Comparison of ENCODE assay signal across 10 cellular contexts in genomic region chr5:1009359-1010180, GRCh38. TPM values are rescaled to one million over a fixed set of nuclear protein-coding genes. Genes with fewer than 3 reads are reported as not detected.
DNase-seq lines count a peak whose midpoint lies in the region; ATAC-seq lines count a peak whose summit lies in the region.
"Had no signal": no experiment of that assay in that cellular context is flagged by ENCODE, and none has a peak within 500 bp of the region (broad histone marks: within the 10 kb centered on the region; RNA-seq: fewer than 3 reads in every experiment).

No MANE protein-coding gene starts in this region.

- peaks cover 8% of the 10 kb centered on the region for H3K36me3 Mint-ChIP-seq in activated T-helper 2 cell treated with anti-CD3 and anti-CD28 coated beads, Interferon-gamma antibody, Interleukin-2, Interleukin-4, amounts not matched to agents 10 μg/mL and 5 μg/mL and 100 μg/mL, durations not matched to agents 14 hours and 24 hours and 36 hours (ENCODE audit: low read depth)
- no peaks in the 10 kb centered on the region for H3K36me3 Mint-ChIP-seq in immature natural killer cell

- peak; percentile 25 for DNase-seq in activated CD4-positive, CD25-positive, alpha-beta regulatory T cell treated with anti-CD3 and anti-CD28 coated beads, Interleukin-2, amount 50 U/mL, for 72 hours
- DNase-seq in activated T-helper 2 cell treated with anti-CD3 and anti-CD28 coated beads, Interferon-gamma antibody, Interleukin-2, Interleukin-4, amounts not matched to agents 10 μg/mL and 5 μg/mL and 100 μg/mL, durations not matched to agents 14 hours and 24 hours and 36 hours (ENCODE audit: low spot score) = no peak
- DNase-seq in immature natural killer cell = no peak
- peak in 1 of 2 donors; percentile 13 for DNase-seq in stimulated activated naive CD8-positive, alpha-beta T cell treated with anti-CD3 and anti-CD28 coated beads, Interleukin-15, amount 100 ng/mL, for 72 hours
- DNase-seq: retina had no signal

- H3K27ac Mint-ChIP-seq in activated T-helper 2 cell treated with anti-CD3 and anti-CD28 coated beads, Interferon-gamma antibody, Interleukin-2, Interleukin-4, amounts not matched to agents 10 μg/mL and 5 μg/mL and 100 μg/mL, durations not matched to agents 14 hours and 24 hours and 36 hours = no peak overlapping the region
- H3K27ac Mint-ChIP-seq in immature natural killer cell = no peak overlapping the region
- H3K27ac Mint-ChIP-seq in stimulated activated naive CD8-positive, alpha-beta T cell treated with anti-CD3 and anti-CD28 coated beads, Interleukin-15, amount 100 ng/mL, for 72 hours = no peak overlapping the region
- H3K27ac Mint-ChIP-seq: dendritic cell treated with granulocyte-macrophage colony-stimulating factor and Interleukin-4, amounts not matched to agents 40 ng/mL and 50 ng/mL, for 4 days had no signal

- peaks cover 27% of the 10 kb centered on the region for H3K4me1 Mint-ChIP-seq in activated T-helper 2 cell treated with anti-CD3 and anti-CD28 coated beads, Interferon-gamma antibody, Interleukin-2, Interleukin-4, amounts not matched to agents 10 μg/mL and 5 μg/mL and 100 μg/mL, durations not matched to agents 14 hours and 24 hours and 36 hours (ENCODE audit: low read depth)
- peaks cover 0 to 8% of the 10 kb centered on the region in 2 donors for H3K4me1 Mint-ChIP-seq in immature natural killer cell
- H3K4me1 Mint-ChIP-seq in stimulated activated naive CD8-positive, alpha-beta T cell treated with anti-CD3 and anti-CD28 coated beads, Interleukin-15, amount 100 ng/mL, for 72 hours = peaks cover 44% of the 10 kb centered on the region

- peak overlapping the region; percentile 69 for H3K4me3 Mint-ChIP-seq in activated T-helper 2 cell treated with anti-CD3 and anti-CD28 coated beads, Interferon-gamma antibody, Interleukin-2, Interleukin-4, amounts not matched to agents 10 μg/mL and 5 μg/mL and 100 μg/mL, durations not matched to agents 14 hours and 24 hours and 36 hours (ENCODE audit: low read depth)
- peak overlapping the region in 4 of 5 donors; percentile 18 to 71 (median 35) for H3K4me3 Mint-ChIP-seq in immature natural killer cell
- peak overlapping the region; percentile 62 to 66 for H3K4me3 Mint-ChIP-seq in stimulated activated naive CD8-positive, alpha-beta T cell treated with anti-CD3 and anti-CD28 coated beads, Interleukin-15, amount 100 ng/mL, for 72 hours
- H3K4me3 Mint-ChIP-seq: dendritic cell treated with granulocyte-macrophage colony-stimulating factor and Interleukin-4, amounts not matched to agents 40 ng/mL and 50 ng/mL, for 4 days had no signal

- peaks cover 13% of the 10 kb centered on the region for H3K27me3 Mint-ChIP-seq in activated T-helper 2 cell treated with anti-CD3 and anti-CD28 coated beads, Interferon-gamma antibody, Interleukin-2, Interleukin-4, amounts not matched to agents 10 μg/mL and 5 μg/mL and 100 μg/mL, durations not matched to agents 14 hours and 24 hours and 36 hours (ENCODE audit: low read depth)
- H3K27me3 Mint-ChIP-seq in immature natural killer cell (ENCODE audit: low read depth in 3 of 3) = peaks cover 8 to 24% (median 17%) of the 10 kb centered on the region in 3 donors
- peaks cover 74% of the 10 kb centered on the region for H3K27me3 Mint-ChIP-seq in stimulated activated naive CD8-positive, alpha-beta T cell treated with anti-CD3 and anti-CD28 coated beads, Interleukin-15, amount 100 ng/mL, for 72 hours

- intact Hi-C loops in activated T-helper 2 cell treated with anti-CD3 and anti-CD28 coated beads, Interferon-gamma antibody, Interleukin-2, Interleukin-4, amounts not matched to agents 10 μg/mL and 5 μg/mL and 100 μg/mL, durations not matched to agents 14 hours and 24 hours and 36 hours (cut with micrococcal nuclease) = loop anchor here (2.0 to 5.0 kb wide), 2 partner anchors 45 to 98 kb away; no protein-coding TSS in a partner anchor

- ATAC-seq in activated CD4-positive, CD25-positive, alpha-beta regulatory T cell treated with anti-CD3 and anti-CD28 coated beads, Interleukin-2, amount 50 U/mL, for 24 hours = no peak
- no peak for ATAC-seq in stimulated activated naive CD8-positive, alpha-beta T cell treated with anti-CD3 and anti-CD28 coated beads, Interleukin-15, amount 100 ng/mL, for 72 hours
- ATAC-seq in HG02571 (IDR thresholded peaks at IDR 0.05; ENCODE audit: unreplicated experiment) = no peak
- no peak for ATAC-seq in GM21529 (IDR thresholded peaks at IDR 0.05; ENCODE audit: unreplicated experiment)
- no peak for ATAC-seq in GM21381 (IDR thresholded peaks at IDR 0.05; ENCODE audit: unreplicated experiment)

- H3K9me3 Mint-ChIP-seq in activated T-helper 2 cell treated with anti-CD3 and anti-CD28 coated beads, Interferon-gamma antibody, Interleukin-2, Interleukin-4, amounts not matched to agents 10 μg/mL and 5 μg/mL and 100 μg/mL, durations not matched to agents 14 hours and 24 hours and 36 hours = no peaks in the 10 kb centered on the region
- H3K9me3 Mint-ChIP-seq in immature natural killer cell = peaks cover 0 to 2% (median 0%) of the 10 kb centered on the region in 6 donors
- no peaks in the 10 kb centered on the region for H3K9me3 Mint-ChIP-seq in stimulated activated naive CD8-positive, alpha-beta T cell treated with anti-CD3 and anti-CD28 coated beads, Interleukin-15, amount 100 ng/mL, for 72 hours
- H3K9me3 Mint-ChIP-seq: dendritic cell treated with granulocyte-macrophage colony-stimulating factor and Interleukin-4, amounts not matched to agents 40 ng/mL and 50 ng/mL, for 4 days had no signal

RNA-seq across cellular contexts. Expression of gene NKD2, which starts 1.0 kb away (rescaled TPM):
- 14.4 TPM in 2 replicates for total RNA-seq in activated T-helper 2 cell treated with anti-CD3 and anti-CD28 coated beads, Interferon-gamma antibody, Interleukin-2, Interleukin-4, amounts not matched to agents 10 μg/mL and 5 μg/mL and 100 μg/mL, durations not matched to agents 14 hours and 24 hours and 36 hours
- polyA plus RNA-seq in immature natural killer cell = not detected
